ENCODE assay signal across 10 cellular contexts in the genomic region with DNA sequence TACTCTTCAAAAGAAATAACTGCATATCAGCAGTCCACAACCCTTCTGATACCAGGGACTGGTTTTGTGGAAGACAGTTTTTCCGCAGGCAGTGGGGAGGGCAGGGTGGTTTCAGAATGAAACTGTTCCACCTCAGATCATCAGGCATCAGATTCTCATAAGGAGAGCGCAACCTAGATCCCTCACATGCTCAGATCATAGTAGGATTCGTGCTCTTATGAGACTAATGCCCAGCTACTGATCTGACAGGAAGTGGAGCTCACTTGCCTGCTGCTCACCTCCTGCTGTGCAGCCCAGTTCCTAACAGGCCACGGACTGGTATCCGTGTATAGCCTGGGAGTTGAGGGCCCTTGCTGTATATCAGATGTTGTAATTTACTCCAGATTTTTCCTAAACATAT. TPM values are rescaled to one million over a fixed set of nuclear protein-coding genes. Genes with fewer than 3 reads are reported as not detected.
DNase-seq lines count a peak whose midpoint lies in the region; ATAC-seq and TF ChIP-seq lines count a peak whose summit lies in the region.
"Had no signal": no experiment of that assay in that cellular context is flagged by ENCODE, and none has a peak within 500 bp of the region (broad histone marks: within the 10 kb centered on the region; RNA-seq: fewer than 3 reads in every experiment).

No MANE protein-coding gene starts in this region.

- no peak overlapping the region for H3K27ac ChIP-seq in body of pancreas
- H3K27ac ChIP-seq: parathyroid adenoma, SJSA1 had no signal

- TF ChIP-seq POLR2A in lower leg skin (IDR thresholded peaks at IDR 0.05) (no peak), body of pancreas (IDR thresholded peaks at IDR 0.05) (no peak)

- 68 to 75% methylated on average over 5 of the region's 5 CpGs for WGBS in lower leg skin, 2 donors
- WGBS in body of pancreas, 2 donors, result 76 to 78% methylated on average over 5 of the region's 5 CpGs

- H3K36me3 ChIP-seq in body of pancreas (replicated peaks in 1 of 2; ENCODE audit: insufficient read depth in 1 of 2, low read depth in 2 of 2), result no peaks in the 10 kb centered on the region

- H3K36me3 Mint-ChIP-seq in activated naive CD8-positive, alpha-beta T cell treated with anti-CD3 and anti-CD28 coated beads, Interleukin-2, amount 10 ng/mL, durations not matched to agents 7 days and 5 days, result peaks cover 28% of the 10 kb centered on the region

- H3K4me1 Mint-ChIP-seq in activated naive CD8-positive, alpha-beta T cell treated with anti-CD3 and anti-CD28 coated beads, Interleukin-2, amount 10 ng/mL, durations not matched to agents 7 days and 5 days, result peaks cover 18% of the 10 kb centered on the region

- peak; percentile 21 for DNase-seq in DMS153 treated with DMSO at 0.1 percent for 48 hours (lab: John Stamatoyannopoulos, UW; ENCODE audit: unreplicated experiment)
- no peak for DNase-seq in activated naive CD8-positive, alpha-beta T cell treated with anti-CD3 and anti-CD28 coated beads, Interleukin-2, amount 10 ng/mL, durations not matched to agents 7 days and 5 days
- DNase-seq in lower leg skin (ENCODE audit: low spot score in 2 of 2), result no peak
- no peak for DNase-seq in body of pancreas
- DNase-seq in islet precursor cell, result no peak
- DNase-seq in inferior parietal cortex (ENCODE audit: extremely low spot score), result no peak

- peak overlapping the region; percentile 60 for H3K27ac Mint-ChIP-seq in activated naive CD8-positive, alpha-beta T cell treated with anti-CD3 and anti-CD28 coated beads, Interleukin-2, amount 10 ng/mL, durations not matched to agents 7 days and 5 days

- H3K4me1 ChIP-seq in body of pancreas, result no peaks in the 10 kb centered on the region
- H3K4me1 ChIP-seq: parathyroid adenoma, SJSA1 had no signal

- intact Hi-C loops in lower leg skin (cut with DNase I; ENCODE audit: low total_unique reads) (no loop called here), body of pancreas (cut with DNase I) (no loop called here)

- H3K4me3 ChIP-seq in lower leg skin (ENCODE audit: low read depth, poor library complexity, severe bottlenecking) (no peak overlapping the region), body of pancreas (no peak overlapping the region)
- H3K4me3 ChIP-seq: SJSA1 had no signal

- ATAC-seq in GM19463 (IDR thresholded peaks at IDR 0.05; ENCODE audit: unreplicated experiment) (peak; percentile 73), HG03520 (IDR thresholded peaks at IDR 0.05; ENCODE audit: unreplicated experiment) (peak; percentile 36), body of pancreas (no peak)
- peak; percentile 78 for ATAC-seq in activated naive CD8-positive, alpha-beta T cell treated with anti-CD3 and anti-CD28 coated beads, Interleukin-2, amount 10 ng/mL, durations not matched to agents 7 days and 5 days (ENCODE audit: low read depth)

- H3K4me3 Mint-ChIP-seq in activated naive CD8-positive, alpha-beta T cell treated with anti-CD3 and anti-CD28 coated beads, Interleukin-2, amount 10 ng/mL, durations not matched to agents 7 days and 5 days, result no peak overlapping the region

- H3K9me3 Mint-ChIP-seq in activated naive CD8-positive, alpha-beta T cell treated with anti-CD3 and anti-CD28 coated beads, Interleukin-2, amount 10 ng/mL, durations not matched to agents 7 days and 5 days, result no peaks in the 10 kb centered on the region

- no peaks in the 10 kb centered on the region for H3K27me3 ChIP-seq in body of pancreas
- H3K27me3 ChIP-seq: SJSA1 had no signal

- no peaks in the 10 kb centered on the region for H3K27me3 Mint-ChIP-seq in activated naive CD8-positive, alpha-beta T cell treated with anti-CD3 and anti-CD28 coated beads, Interleukin-2, amount 10 ng/mL, durations not matched to agents 7 days and 5 days

- TF ChIP-seq CTCF in lower leg skin (IDR thresholded peaks at IDR 0.05), result no peak
- no peak for TF ChIP-seq CTCF in body of pancreas (IDR thresholded peaks at IDR 0.05)

- POLR2A ChIA-PET in activated naive CD8-positive, alpha-beta T cell treated with anti-CD3 and anti-CD28 coated beads, Interleukin-2, amount 10 ng/mL, durations not matched to agents 7 days and 5 days (lab: Charles Lee), result interaction anchor here (1.5 kb wide), 1 partner anchor 12 kb away, joined by 6 read pairs; the partner anchor contains the start of genes RO60 and UCHL5

- no peaks in the 10 kb centered on the region for H3K9me3 ChIP-seq in body of pancreas
- H3K9me3 ChIP-seq: SJSA1 had no signal

RNA-seq across cellular contexts. Expression of gene RO60, which starts 11.5 kb away (rescaled TPM):
- 10 to 100 TPM; 59.2 to 65.3 TPM for total RNA-seq in activated naive CD8-positive, alpha-beta T cell treated with anti-CD3 and anti-CD28 coated beads, Interleukin-2, amount 10 ng/mL, durations not matched to agents 7 days and 5 days
- total RNA-seq in lower leg skin, result 100 to 1,000 TPM in 1 of 4 donors, 10 to 100 TPM in 3; 40.3 to 106 (median 64.4) TPM
- total RNA-seq in body of pancreas, result 10 to 100 TPM; 23.7 to 31.6 TPM

RNA-seq across cellular contexts. Expression of gene UCHL5, which starts 11.8 kb away (rescaled TPM):
- 10 to 100 TPM; 44.0 to 48.7 TPM for total RNA-seq in activated naive CD8-positive, alpha-beta T cell treated with anti-CD3 and anti-CD28 coated beads, Interleukin-2, amount 10 ng/mL, durations not matched to agents 7 days and 5 days
- total RNA-seq in lower leg skin (10 to 100 TPM; 25.5 to 57.9 (median 37.7) TPM), body of pancreas (10 to 100 TPM in 1 of 2 donors, 1 to 10 TPM in 1; 7.6 to 47.5 TPM)

RNA-seq across cellular contexts. Expression of gene GLRX2, which starts 34.3 kb away (rescaled TPM):
- total RNA-seq in activated naive CD8-positive, alpha-beta T cell treated with anti-CD3 and anti-CD28 coated beads, Interleukin-2, amount 10 ng/mL, durations not matched to agents 7 days and 5 days, result 10 to 100 TPM; 18.0 to 18.3 TPM
- total RNA-seq in lower leg skin (10 to 100 TPM in 1 of 4 donors, 1 to 10 TPM in 3; 5.6 to 11.0 (median 8.1) TPM), body of pancreas (1 to 10 TPM; 1.3 to 2.6 TPM)

RNA-seq across cellular contexts. Expression of gene CDC73, which starts 50.9 kb away (rescaled TPM):
- 10 to 100 TPM; 50.8 to 55.2 TPM for total RNA-seq in activated naive CD8-positive, alpha-beta T cell treated with anti-CD3 and anti-CD28 coated beads, Interleukin-2, amount 10 ng/mL, durations not matched to agents 7 days and 5 days
- 10 to 100 TPM; 19.2 to 23.7 (median 20.0) TPM for total RNA-seq in lower leg skin
- total RNA-seq in body of pancreas, result 10 to 100 TPM; 22.6 to 37.9 TPM
